7 cellular contexts compared by ENCODE assay signal in genomic region chr15:41116116-41116871, GRCh38. TPM values are rescaled to one million over a fixed set of nuclear protein-coding genes. Genes with fewer than 3 reads are reported as not detected.
DNase-seq lines count a peak whose midpoint lies in the region; ATAC-seq, FAIRE-seq and TF ChIP-seq lines count a peak whose summit lies in the region.

INO80 (minus strand) TSS chr15:41116280; CDS start chr15:41096310, 19,970 bp downstream.

- no peaks in the 10 kb centered on the region for H3K9me3 ChIP-seq in body of pancreas
- H3K9me3 ChIP-seq in sigmoid colon = no peaks in the 10 kb centered on the region

- H3K27me3 ChIP-seq in body of pancreas = no peaks in the 10 kb centered on the region
- H3K27me3 ChIP-seq in sigmoid colon = peaks cover 0 to 1% (median 0%) of the 10 kb centered on the region in 3 donors

- peak within 1 kb of the TSS; percentile 82 to 83 for H3K4me3 ChIP-seq in body of pancreas
- peak within 1 kb of the TSS; percentile 89 to 100 (median 96) for H3K4me3 ChIP-seq in sigmoid colon

- TF ChIP-seq CTCF in body of pancreas (IDR thresholded peaks at IDR 0.05) (peak in 2 of 7 experiments; percentile 10 to 17), sigmoid colon (IDR thresholded peaks at IDR 0.05) (no peak)

- TF ChIP-seq POLR2A in body of pancreas (IDR thresholded peaks at IDR 0.05) (peak; percentile 77 to 98 (median 95)), sigmoid colon (IDR thresholded peaks at IDR 0.05) (peak; percentile 46 to 90)

- peak; percentile 50 for ATAC-seq in GM18519 (IDR thresholded peaks at IDR 0.05; ENCODE audit: low FRiP score, unreplicated experiment)
- peak; percentile 69 for ATAC-seq in HG03060 (IDR thresholded peaks at IDR 0.05; ENCODE audit: low read depth, unreplicated experiment)
- ATAC-seq in body of pancreas = peak; percentile 96

- WGBS in body of pancreas, 2 donors = 0 to 1% methylated on average over 3 to 52 of the region's 61 CpGs
- WGBS in sigmoid colon, 2 donors = 0 to 1% methylated on average over 61 of the region's 61 CpGs

- TF ChIP-seq EP300 in sigmoid colon (IDR thresholded peaks at IDR 0.05) = peak in 1 of 4 donors; percentile 69

- FAIRE-seq in TTC549 (lab: Jason Lieb, UNC) = peak; percentile 70

- DNase-seq in NCI-H2107 treated with DMSO at 0.1 percent for 48 hours (lab: John Stamatoyannopoulos, UW; ENCODE audit: unreplicated experiment) (peak; percentile 90), body of pancreas (peak; percentile 99), iPS DF 4.7 (ENCODE audit: extremely low read depth, low spot score) (peak; percentile 97), sigmoid colon (peak; percentile 99)

- H3K36me3 ChIP-seq in body of pancreas (replicated peaks in 1 of 2; ENCODE audit: insufficient read depth in 1 of 2, low read depth in 2 of 2) = no peaks in the 10 kb centered on the region
- H3K36me3 ChIP-seq in sigmoid colon = no peaks in the 10 kb centered on the region

- intact Hi-C loops in body of pancreas (cut with DNase I) = no loop called here
- intact Hi-C loops in sigmoid colon (cut with DNase I) = loop anchor here (1.0 to 10.0 kb wide), 3 partner anchors 115 to 209 kb away; partner anchors contain the start of gene CHP1

- H3K4me1 ChIP-seq in body of pancreas (peaks cover 13% of the 10 kb centered on the region), sigmoid colon (peaks cover 0 to 18% (median 8%) of the 10 kb centered on the region in 4 donors)

- H3K27ac ChIP-seq in body of pancreas = peak within 1 kb of the TSS; percentile 99 to 100 (median 99)
- H3K27ac ChIP-seq in sigmoid colon = peak within 1 kb of the TSS; percentile 96 to 100 (median 100)

RNA-seq across cellular contexts. Expression of gene INO80, which starts in this region (rescaled TPM):
- total RNA-seq in body of pancreas (10 to 100 TPM; 14.0 to 34.3 TPM), sigmoid colon (10 to 100 TPM; 17.1 to 36.6 (median 19.4) TPM)
- 10 to 100 TPM in 1 of 3 donors, 1 to 10 TPM in 2; 7.2 to 17.9 (median 7.9) TPM for polyA plus RNA-seq in sigmoid colon

Comparison
In these comparisons a context has a peak if more than half of its experiments do, and no peak if none do; other contexts are left out.
1. Peak in every context shown above with its lines: DNase-seq, ATAC-seq, H3K4me3 ChIP-seq and H3K27ac ChIP-seq.